Comparison of ENCODE assay signal across 25 cellular contexts in the genomic region with DNA sequence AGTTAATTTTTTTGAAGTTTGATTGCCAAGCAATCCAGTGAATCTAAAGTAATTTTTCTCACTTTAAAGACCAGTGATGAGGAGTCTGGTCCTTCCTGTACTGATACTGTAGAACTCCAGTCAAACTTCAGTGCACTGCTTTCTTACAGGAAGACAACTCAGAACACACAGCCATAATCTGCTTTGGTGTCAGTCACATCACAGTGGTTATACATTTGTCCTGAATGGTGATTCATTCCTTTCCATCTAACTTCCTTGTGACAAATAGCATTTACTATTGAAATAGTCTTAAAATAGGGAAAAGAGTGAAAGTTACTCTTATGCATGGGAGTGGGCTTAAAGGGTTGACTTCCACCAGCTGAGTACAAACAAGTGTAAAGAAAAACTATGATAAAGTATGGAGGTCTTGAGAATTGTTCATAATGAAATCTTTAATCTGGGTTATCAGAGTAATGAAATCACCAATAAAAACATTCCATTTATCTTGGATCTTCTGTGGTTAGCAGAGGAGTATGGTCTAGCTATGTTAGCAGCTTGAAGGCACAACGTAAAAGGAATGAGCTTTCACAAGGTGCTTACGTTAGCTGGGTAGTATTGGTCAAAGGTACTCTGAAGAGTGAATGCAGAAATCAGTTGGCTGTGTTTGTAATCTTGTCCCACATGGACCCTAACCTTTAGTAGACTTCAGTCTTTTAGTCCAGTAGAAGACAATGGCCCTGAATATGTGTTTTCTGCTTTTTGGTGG. TPM values are rescaled to one million over a fixed set of nuclear protein-coding genes. Genes with fewer than 3 reads are reported as not detected.
DNase-seq lines count a peak whose midpoint lies in the region; FAIRE-seq and TF ChIP-seq lines count a peak whose summit lies in the region.
"Had no signal": no experiment of that assay in that cellular context is flagged by ENCODE, and none has a peak within 500 bp of the region (broad histone marks: within the 10 kb centered on the region; RNA-seq: fewer than 3 reads in every experiment).

No MANE protein-coding gene starts in this region.

- no peak overlapping the region for H4K5ac ChIP-seq in H9 (ENCODE audit: insufficient read length, low read depth, low read length)

- no peaks in the 10 kb centered on the region for H3K27me3 Mint-ChIP-seq in activated CD4-positive, alpha-beta T cell treated with anti-CD3 and anti-CD28 coated beads, Interleukin-2, amount 10 ng/mL, durations not matched to agents 24 days and 14 days
- H3K27me3 Mint-ChIP-seq in H9 (ENCODE audit: low read depth) = no peaks in the 10 kb centered on the region
- H3K27me3 Mint-ChIP-seq: activated naive CD8-positive, alpha-beta T cell treated with anti-CD3 and anti-CD28 coated beads, Interleukin-2, amount 10 ng/mL, durations not matched to agents 7 days and 5 days; memory B cell; naive B cell had no signal

- no peak overlapping the region for H3K14ac ChIP-seq in H9 (ENCODE audit: insufficient read depth, low read length)

- H4K20me1 ChIP-seq in H9 (ENCODE audit: control insufficient read depth, insufficient read depth, insufficient read length) = no peaks in the 10 kb centered on the region

- no peak overlapping the region for H2BK120ac ChIP-seq in H9 (ENCODE audit: low read depth, low read length, poor library complexity, severe bottlenecking)

- whole genome bisulfite sequencing in H9 (ENCODE audit: extremely low coverage, insufficient read length, low lambda C conversion rate) = no CpG with 5 or more reads among the region's 2 CpGs

- H3K23me2 ChIP-seq in H9 (ENCODE audit: insufficient read length, low read depth, low read length, poor library complexity, severe bottlenecking) = no peaks in the 10 kb centered on the region

- H2AFZ ChIP-seq in H9 (ENCODE audit: low read length) = no peak overlapping the region

- no peak overlapping the region for H3K9ac ChIP-seq in H9 (ENCODE audit: extremely low read depth, insufficient read length, low read length)

- H3K79me1 ChIP-seq in H9 (ENCODE audit: insufficient read depth, low read depth, low read length, poor library complexity, severe bottlenecking) = peaks cover 4% of the 10 kb centered on the region

- no peak overlapping the region for H3K18ac ChIP-seq in H9 (ENCODE audit: insufficient read length, low read depth, low read length)

- no peak overlapping the region for H2BK12ac ChIP-seq in H9 (ENCODE audit: insufficient read length, low read depth, low read length)

- FAIRE-seq in HTR-8/SVneo (lab: Jason Lieb, UNC) = no peak
- FAIRE-seq: frontal cortex, GM19239 had no signal

- H2AK5ac ChIP-seq in H9 (ENCODE audit: insufficient read length, low read length) = no peak overlapping the region

- H3K4me2 ChIP-seq in H9 (ENCODE audit: insufficient read depth, insufficient read length, low read length) = no peak overlapping the region

- no peak overlapping the region for H2BK5ac ChIP-seq in H9 (ENCODE audit: insufficient read length, low read length)

- H3K9me3 Mint-ChIP-seq in activated CD4-positive, alpha-beta T cell treated with anti-CD3 and anti-CD28 coated beads, Interleukin-2, amount 10 ng/mL, durations not matched to agents 24 days and 14 days = no peaks in the 10 kb centered on the region
- H3K9me3 Mint-ChIP-seq in H9 = no peaks in the 10 kb centered on the region
- H3K9me3 Mint-ChIP-seq: activated naive CD8-positive, alpha-beta T cell treated with anti-CD3 and anti-CD28 coated beads, Interleukin-2, amount 10 ng/mL, durations not matched to agents 7 days and 5 days; memory B cell; naive B cell had no signal

- H3K56ac ChIP-seq in H9 (ENCODE audit: insufficient read length, low read depth, low read length) = no peak overlapping the region

- H3K4ac ChIP-seq in H9 (ENCODE audit: low read depth, low read length) = no peak overlapping the region

- TF ChIP-seq CTCF in H9 (conservative IDR thresholded peaks at IDR 0.05) = no peak

- H4K91ac ChIP-seq in H9 (ENCODE audit: insufficient read length, low read depth, low read length) = no peak overlapping the region

- H3K4me1 ChIP-seq in H9 (ENCODE audit: insufficient read depth, low read length) = no peaks in the 10 kb centered on the region
- H3K4me1 ChIP-seq: suprapubic skin had no signal

- no peak overlapping the region for H3K27ac ChIP-seq in H9 (ENCODE audit: insufficient read length, low read depth, low read length)
- H3K27ac ChIP-seq: HL-60, suprapubic skin, vagina, WERI-Rb-1 had no signal

- H3K9me3 ChIP-seq in H9 (ENCODE audit: control insufficient read depth, low read depth, low read length) = no peaks in the 10 kb centered on the region
- H3K9me3 ChIP-seq: suprapubic skin, vagina had no signal

- H3K23ac ChIP-seq in H9 (ENCODE audit: insufficient read length, low read depth, low read length) = no peak overlapping the region

- no peaks in the 10 kb centered on the region for H3K27me3 ChIP-seq in H9 (ENCODE audit: insufficient read depth, low read length)
- H3K27me3 ChIP-seq: cardiac muscle cell, suprapubic skin, vagina had no signal

- peaks cover 50% of the 10 kb centered on the region for H3K4me1 Mint-ChIP-seq in activated CD4-positive, alpha-beta T cell treated with anti-CD3 and anti-CD28 coated beads, Interleukin-2, amount 10 ng/mL, durations not matched to agents 24 days and 14 days
- H3K4me1 Mint-ChIP-seq in H9 = 0 out of 4 replicates have a peak, but pooled peaks cover 0 to 2% of the 10 kb centered on the region in 2 experiments

- no peak for DNase-seq in activated CD4-positive, alpha-beta T cell treated with anti-CD3 and anti-CD28 coated beads, Interleukin-2, amount 10 ng/mL, durations not matched to agents 24 days and 14 days
- DNase-seq in activated CD4-positive, alpha-beta T cell treated with anti-CD3 and anti-CD28 coated beads for 4 hours = no peak
- DNase-seq in HT1080 (ENCODE audit: low read depth) (peak; percentile 54), amniotic epithelial cell (ENCODE audit: low read depth) (peak; percentile 65), kidney glomerular epithelial cell (lab: John Stamatoyannopoulos, UW) (peak; percentile 30), HTR-8/SVneo (ENCODE audit: insufficient read length, low spot score) (no peak), H9 (no peak), DMS53 (lab: John Stamatoyannopoulos, UW) (no peak)
- DNase-seq: activated CD8-positive, alpha-beta memory T cell treated with anti-CD3 and anti-CD28 coated beads for 24 hours; activated naive CD8-positive, alpha-beta T cell treated with anti-CD3 and anti-CD28 coated beads, Interleukin-2, amount 10 ng/mL, durations not matched to agents 7 days and 5 days; activated T-cell treated with anti-CD3 and anti-CD28 coated beads, Interleukin-2, amount 50 U/mL, for 48 hours; GDM1; GOT3; naive B cell; NCI-H1694; NCI-H748 treated with DMSO at 0.1 percent for 48 hours; OCI-M1; WERI-Rb-1 had no signal

- intact Hi-C loops in activated CD4-positive, alpha-beta T cell treated with anti-CD3 and anti-CD28 coated beads, Interleukin-2, amount 10 ng/mL, durations not matched to agents 24 days and 14 days (cut with micrococcal nuclease) = no loop called here

- no peak overlapping the region for H3T11ph ChIP-seq in H9 (ENCODE audit: low read length)

- H2BK15ac ChIP-seq in H9 (ENCODE audit: low read depth, low read length) = no peak overlapping the region

- peak overlapping the region; percentile 9 for H3K27ac Mint-ChIP-seq in activated CD4-positive, alpha-beta T cell treated with anti-CD3 and anti-CD28 coated beads, Interleukin-2, amount 10 ng/mL, durations not matched to agents 24 days and 14 days
- H3K27ac Mint-ChIP-seq in H9 = no peak overlapping the region
- H3K27ac Mint-ChIP-seq: activated naive CD8-positive, alpha-beta T cell treated with anti-CD3 and anti-CD28 coated beads, Interleukin-2, amount 10 ng/mL, durations not matched to agents 7 days and 5 days; memory B cell had no signal

- H4K8ac ChIP-seq in H9 (replicated peaks; ENCODE audit: insufficient read length, low read depth, low read length) = no peak overlapping the region

- no peaks in the 10 kb centered on the region for H3K79me2 ChIP-seq in H9 (ENCODE audit: insufficient read depth, low read length)

- H2BK20ac ChIP-seq in H9 (ENCODE audit: low read depth, low read length, poor library complexity, severe bottlenecking) = no peak overlapping the region

- no peak overlapping the region for H3K4me3 Mint-ChIP-seq in activated CD4-positive, alpha-beta T cell treated with anti-CD3 and anti-CD28 coated beads, Interleukin-2, amount 10 ng/mL, durations not matched to agents 24 days and 14 days
- H3K4me3 Mint-ChIP-seq in H9 = no peak overlapping the region
- H3K4me3 Mint-ChIP-seq: activated naive CD8-positive, alpha-beta T cell treated with anti-CD3 and anti-CD28 coated beads, Interleukin-2, amount 10 ng/mL, durations not matched to agents 7 days and 5 days; memory B cell; naive B cell had no signal

- peaks cover 55% of the 10 kb centered on the region for H3K36me3 Mint-ChIP-seq in activated CD4-positive, alpha-beta T cell treated with anti-CD3 and anti-CD28 coated beads, Interleukin-2, amount 10 ng/mL, durations not matched to agents 24 days and 14 days (ENCODE audit: low read depth)
- peaks cover 3 to 37% (median 24%) of the 10 kb centered on the region in 3 experiments; a peak in 6 of 7 replicates for H3K36me3 Mint-ChIP-seq in H9 (ENCODE audit: insufficient read depth in 1 of 3, low read depth in 3 of 3)

RNA-seq across cellular contexts. Expression of gene DCP2, which starts 41.5 kb away (rescaled TPM):
- total RNA-seq in activated CD4-positive, alpha-beta T cell treated with anti-CD3 and anti-CD28 coated beads, Interleukin-2, amount 10 ng/mL, durations not matched to agents 24 days and 14 days = 73.6 and 78.8 TPM in 2 replicates
- total RNA-seq in HT1080 (2014; rRNA removed; shearing (Covaris generic)) = 17.2 and 33.2 TPM in 2 replicates
- polyA plus RNA-seq in HT1080 (2015; cell fraction: cytosol; rRNA removed) = 21.6 and 23.5 TPM in 2 replicates
- polyA plus RNA-seq in HT1080 (2015; cell fraction: nucleus; rRNA removed) = 44.7 and 45.1 TPM in 2 replicates
- 164 and 176 TPM in 2 replicates for total RNA-seq in H9 (2021)

Comparison
In these comparisons a context has a peak if more than half of its experiments do, and no peak if none do; other contexts are left out.
1. DNase-seq: peak in HT1080 (single experiment), amniotic epithelial cell (single experiment) and kidney glomerular epithelial cell (single experiment); none in activated CD4-positive, alpha-beta T cell treated with anti-CD3 and anti-CD28 coated beads, Interleukin-2, amount 10 ng/mL, durations not matched to agents 24 days and 14 days (single experiment), activated CD4-positive, alpha-beta T cell treated with anti-CD3 and anti-CD28 coated beads for 4 hours (0 of 2), HTR-8/SVneo (single experiment), H9 (single experiment) and DMS53 (single experiment).